In the genomic region with DNA sequence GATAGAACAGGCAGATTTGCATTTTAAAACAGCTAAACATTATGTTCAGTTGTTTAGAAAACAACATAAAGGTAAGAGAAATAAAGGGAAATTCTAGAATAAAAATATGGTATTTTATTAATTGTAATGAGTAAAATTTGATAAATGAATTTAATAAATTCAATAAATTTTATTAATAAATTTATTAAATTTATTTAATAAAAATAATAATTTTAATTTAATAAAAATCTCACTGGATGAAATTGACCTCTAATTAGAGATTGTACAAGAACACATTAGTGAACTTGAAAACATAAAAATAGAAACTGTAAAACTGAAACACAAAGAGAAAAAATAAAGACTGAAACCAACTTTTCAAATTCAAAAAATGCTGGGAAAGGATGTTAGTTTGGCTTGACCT, we compare ENCODE assay signal across 29 cellular contexts.
"Had no signal": no experiment of that assay in that cellular context is flagged by ENCODE, and none has a peak within 500 bp of the region (broad histone marks: within the 10 kb centered on the region; RNA-seq: fewer than 3 reads in every experiment).

No MANE protein-coding gene starts in this region.

- DNase-seq: activated B cell treated with CpG ODN at 0.5 μM for 24 hours; activated CD4-positive, alpha-beta T cell treated with anti-CD3 and anti-CD28 coated beads for 48 hours; activated CD4-positive, alpha-beta T cell treated with anti-CD3 and anti-CD28 coated beads, Interleukin-2, amount 50 U/mL, for 1 hour; activated CD4-positive, alpha-beta T cell treated with anti-CD3 and anti-CD28 coated beads, Interleukin-2, amount 50 U/mL, for 48 hours; activated CD8-positive, alpha-beta memory T cell treated with anti-CD3 and anti-CD28 coated beads for 24 hours; activated CD8-positive, alpha-beta T cell treated with anti-CD3 and anti-CD28 coated beads for 36 hours; activated effector memory CD4-positive, alpha-beta T cell treated with Interleukin-2 at 50 U/mL for 16 hours; activated gamma-delta T cell treated with Interleukin-2 at 50 U/mL for 16 hours; activated naive CD4-positive, alpha-beta T cell treated with Interleukin-2 at 50 U/mL for 16 hours; activated naive CD8-positive, alpha-beta T cell treated with anti-CD3 and anti-CD28 coated beads for 36 hours; activated naive CD8-positive, alpha-beta T cell treated with anti-CD3 and anti-CD28 coated beads, Interleukin-2, amount 50 U/mL, for 24 hours; activated T-cell treated with anti-CD3 and anti-CD28 coated beads, Interleukin-2, amount 50 U/mL, for 4 hours; adrenal gland; central memory CD4-positive, alpha-beta T cell; cerebellar nuclear complex; dorsolateral prefrontal cortex; effector memory CD4-positive, alpha-beta T cell; endodermal cell; erythroblast; foreskin keratinocyte; heart right ventricle; T-helper 2 cell had no signal

- H3K27ac ChIP-seq: adrenal gland, ascending aorta, breast epithelium, cardiac muscle cell, coronary artery, dorsolateral prefrontal cortex, esophagus muscularis mucosa, foreskin keratinocyte, gastroesophageal sphincter, heart right ventricle, VCaP had no signal

- H3K36me3 ChIP-seq: adrenal gland, ascending aorta, cardiac muscle cell, esophagus muscularis mucosa, gastroesophageal sphincter, heart right ventricle had no signal

- H3K9me3 ChIP-seq: adrenal gland, ascending aorta, breast epithelium, gastroesophageal sphincter had no signal

- H3K4me1 ChIP-seq: adrenal gland, ascending aorta, breast epithelium, esophagus muscularis mucosa, foreskin keratinocyte, gastroesophageal sphincter, heart right ventricle had no signal

- H3K4me3 ChIP-seq: adrenal gland, ascending aorta, breast epithelium, cardiac muscle cell, coronary artery, dorsolateral prefrontal cortex, esophagus muscularis mucosa, gastroesophageal sphincter, heart right ventricle had no signal
